ENCODE assay signal across 11 cellular contexts in the genomic region with DNA sequence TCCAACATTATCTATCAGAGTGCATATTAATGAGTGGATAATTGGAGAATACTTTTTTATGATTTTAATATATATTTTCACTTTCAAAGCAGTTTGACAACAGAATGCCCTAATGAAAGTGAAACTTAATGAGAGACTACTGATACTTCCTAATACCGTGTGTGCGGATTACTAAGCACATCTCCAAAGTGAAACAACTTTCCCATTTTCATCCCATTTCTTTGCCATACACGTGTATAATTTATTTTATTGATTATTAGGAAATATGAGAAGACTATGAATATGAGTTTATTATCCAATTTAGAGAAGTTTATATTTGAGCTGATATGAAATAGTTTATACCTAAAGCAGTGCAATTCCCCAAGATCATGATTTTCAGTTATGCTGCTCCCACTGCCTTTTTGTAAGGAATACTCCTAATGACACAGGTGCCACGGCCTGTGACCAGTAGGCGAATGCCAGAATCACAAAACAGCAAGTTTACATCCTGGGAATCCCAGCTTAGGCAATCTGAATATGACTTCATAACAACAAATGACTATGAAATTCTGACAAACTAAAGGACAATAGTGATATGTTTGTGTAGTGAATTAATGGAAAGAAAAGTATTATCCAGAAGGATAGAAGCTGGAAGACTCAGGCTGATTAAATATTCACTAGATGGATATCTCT.
DNase-seq lines count a peak whose midpoint lies in the region; ATAC-seq and TF ChIP-seq lines count a peak whose summit lies in the region.
"Had no signal": no experiment of that assay in that cellular context is flagged by ENCODE, and none has a peak within 500 bp of the region (broad histone marks: within the 10 kb centered on the region; RNA-seq: fewer than 3 reads in every experiment).

No MANE protein-coding gene starts in this region.

- H3K4me1 ChIP-seq in transverse colon = peaks cover 0 to 8% (median 2%) of the 10 kb centered on the region in 4 donors

- H3K4me3 ChIP-seq in transverse colon = peak overlapping the region in 2 of 4 donors; percentile 12 to 15
- H3K4me3 ChIP-seq: hepatocyte had no signal

- H3K9me3 Mint-ChIP-seq in activated T-cell treated with anti-CD3 and anti-CD28 coated beads, Interleukin-2, amount 50 U/mL, for 72 hours = no peaks in the 10 kb centered on the region
- no peaks in the 10 kb centered on the region for H3K9me3 Mint-ChIP-seq in activated T-cell treated with anti-CD3 and anti-CD28 coated beads, Interleukin-2, amount 50 U/mL, for 4 hours
- peaks cover 7% of the 10 kb centered on the region for H3K9me3 Mint-ChIP-seq in activated T-helper 1 cell treated with anti-CD3 and anti-CD28 coated beads, Interleukin-12 subunit alpha, Interleukin-12 subunit beta, Interleukin-2, Interleukin-4 antibody, amounts not matched to agents 30 ng/mL and 10 ng/mL and 1 ng/mL, durations not matched to agents 14 hours and 24 hours and 36 hours
- peaks cover 0 to 11% (median 0%) of the 10 kb centered on the region in 6 donors for H3K9me3 Mint-ChIP-seq in immature natural killer cell

- H3K4me3 Mint-ChIP-seq in activated T-cell treated with anti-CD3 and anti-CD28 coated beads, Interleukin-2, amount 50 U/mL, for 72 hours = no peak overlapping the region
- no peak overlapping the region for H3K4me3 Mint-ChIP-seq in activated T-cell treated with anti-CD3 and anti-CD28 coated beads, Interleukin-2, amount 50 U/mL, for 4 hours
- H3K4me3 Mint-ChIP-seq in activated T-helper 1 cell treated with anti-CD3 and anti-CD28 coated beads, Interleukin-12 subunit alpha, Interleukin-12 subunit beta, Interleukin-2, Interleukin-4 antibody, amounts not matched to agents 30 ng/mL and 10 ng/mL and 1 ng/mL, durations not matched to agents 14 hours and 24 hours and 36 hours = no peak overlapping the region
- peak overlapping the region; percentile 53 to 86 (median 81) for H3K4me3 Mint-ChIP-seq in immature natural killer cell

- 44 to 66% methylated on average over 5 of the region's 5 CpGs for WGBS in transverse colon (ENCODE audit: low coverage in 1 of 2), 2 donors

- intact Hi-C loops in activated T-helper 1 cell treated with anti-CD3 and anti-CD28 coated beads, Interleukin-12 subunit alpha, Interleukin-12 subunit beta, Interleukin-2, Interleukin-4 antibody, amounts not matched to agents 30 ng/mL and 10 ng/mL and 1 ng/mL, durations not matched to agents 14 hours and 24 hours and 36 hours (cut with micrococcal nuclease) = loop anchor here (2.0 to 5.0 kb wide), 3 partner anchors 14 to 34 kb away; no protein-coding TSS in a partner anchor
- intact Hi-C loops in transverse colon (cut with DNase I; ENCODE audit: low total_unique reads) = no loop called here

- H3K36me3 Mint-ChIP-seq in activated T-cell treated with anti-CD3 and anti-CD28 coated beads, Interleukin-2, amount 50 U/mL, for 72 hours (ENCODE audit: insufficient read depth in 2 of 2) = no peaks in the 10 kb centered on the region
- H3K36me3 Mint-ChIP-seq in activated T-cell treated with anti-CD3 and anti-CD28 coated beads, Interleukin-2, amount 50 U/mL, for 4 hours (ENCODE audit: insufficient read depth) = no peaks in the 10 kb centered on the region
- peaks cover 3% of the 10 kb centered on the region for H3K36me3 Mint-ChIP-seq in activated T-helper 1 cell treated with anti-CD3 and anti-CD28 coated beads, Interleukin-12 subunit alpha, Interleukin-12 subunit beta, Interleukin-2, Interleukin-4 antibody, amounts not matched to agents 30 ng/mL and 10 ng/mL and 1 ng/mL, durations not matched to agents 14 hours and 24 hours and 36 hours (ENCODE audit: low read depth)
- H3K36me3 Mint-ChIP-seq in immature natural killer cell = no peaks in the 10 kb centered on the region

- H3K27me3 ChIP-seq in transverse colon = no peaks in the 10 kb centered on the region
- H3K27me3 ChIP-seq: BE2C, hepatocyte had no signal

- DNase-seq in activated T-cell treated with anti-CD3 and anti-CD28 coated beads, Interleukin-2, amount 50 U/mL, for 72 hours = no peak
- no peak for DNase-seq in activated T-cell treated with anti-CD3 and anti-CD28 coated beads, Interleukin-2, amount 50 U/mL, for 4 hours
- no peak for DNase-seq in activated T-helper 1 cell treated with anti-CD3 and anti-CD28 coated beads, Interleukin-12 subunit alpha, Interleukin-12 subunit beta, Interleukin-2, Interleukin-4 antibody, amounts not matched to agents 30 ng/mL and 10 ng/mL and 1 ng/mL, durations not matched to agents 14 hours and 24 hours and 36 hours (ENCODE audit: low spot score)
- DNase-seq in immature natural killer cell (peak; percentile 5 to 30 (median 20)), transverse colon (no peak), kidney glomerular epithelial cell (lab: John Stamatoyannopoulos, UW) (no peak), SHP77 (lab: John Stamatoyannopoulos, UW) (no peak)
- DNase-seq: BE2C, NCI-H345 had no signal

- H3K27ac ChIP-seq in transverse colon = peak overlapping the region in 3 of 4 donors; percentile 57 to 77 (median 73)
- H3K27ac ChIP-seq: hepatocyte had no signal

- peak overlapping the region; percentile 65 for H3K27ac Mint-ChIP-seq in activated T-cell treated with anti-CD3 and anti-CD28 coated beads, Interleukin-2, amount 50 U/mL, for 72 hours
- peak overlapping the region; percentile 74 for H3K27ac Mint-ChIP-seq in activated T-helper 1 cell treated with anti-CD3 and anti-CD28 coated beads, Interleukin-12 subunit alpha, Interleukin-12 subunit beta, Interleukin-2, Interleukin-4 antibody, amounts not matched to agents 30 ng/mL and 10 ng/mL and 1 ng/mL, durations not matched to agents 14 hours and 24 hours and 36 hours
- peak overlapping the region; percentile 51 to 92 (median 85) for H3K27ac Mint-ChIP-seq in immature natural killer cell

- no peak for TF ChIP-seq CTCF in transverse colon (IDR thresholded peaks at IDR 0.05)

- ATAC-seq in activated T-cell treated with anti-CD3 and anti-CD28 coated beads, Interleukin-2, amount 50 U/mL, for 72 hours (replicated peaks in 1 of 2) = no peak
- no peak for ATAC-seq in activated T-cell treated with anti-CD3 and anti-CD28 coated beads, Interleukin-2, amount 50 U/mL, for 4 hours
- ATAC-seq in GM21515 (IDR thresholded peaks at IDR 0.05; ENCODE audit: unreplicated experiment) = no peak

- in situ Hi-C loops in transverse colon (cut with MboI; ENCODE audit: low pct_ligation_motif_present in 1 of 4, low pct_unique_long_range_greater_than_20kb in 1 of 4, low sequenced_read_pairs in 3 of 4) = no loop called here

- H3K36me3 ChIP-seq in transverse colon = no peaks in the 10 kb centered on the region
- H3K36me3 ChIP-seq: BE2C had no signal

- no peaks in the 10 kb centered on the region for H3K9me3 ChIP-seq in transverse colon
- H3K9me3 ChIP-seq: BE2C had no signal

- TF ChIP-seq POLR2A in transverse colon (IDR thresholded peaks at IDR 0.05) = no peak

- no peaks in the 10 kb centered on the region for H3K27me3 Mint-ChIP-seq in activated T-cell treated with anti-CD3 and anti-CD28 coated beads, Interleukin-2, amount 50 U/mL, for 72 hours (ENCODE audit: low read depth)
- H3K27me3 Mint-ChIP-seq in activated T-cell treated with anti-CD3 and anti-CD28 coated beads, Interleukin-2, amount 50 U/mL, for 4 hours (ENCODE audit: low read depth) = no peaks in the 10 kb centered on the region
- no peaks in the 10 kb centered on the region for H3K27me3 Mint-ChIP-seq in activated T-helper 1 cell treated with anti-CD3 and anti-CD28 coated beads, Interleukin-12 subunit alpha, Interleukin-12 subunit beta, Interleukin-2, Interleukin-4 antibody, amounts not matched to agents 30 ng/mL and 10 ng/mL and 1 ng/mL, durations not matched to agents 14 hours and 24 hours and 36 hours (ENCODE audit: insufficient read depth)
- peaks cover 0 to 1% (median 0%) of the 10 kb centered on the region in 3 donors for H3K27me3 Mint-ChIP-seq in immature natural killer cell (ENCODE audit: low read depth in 3 of 3)

- TF ChIP-seq EP300 in transverse colon (IDR thresholded peaks at IDR 0.05; ENCODE audit: low read depth) = no peak

- H3K4me1 Mint-ChIP-seq in activated T-cell treated with anti-CD3 and anti-CD28 coated beads, Interleukin-2, amount 50 U/mL, for 72 hours (ENCODE audit: low read depth) = no peaks in the 10 kb centered on the region
- peaks cover 11% of the 10 kb centered on the region for H3K4me1 Mint-ChIP-seq in activated T-cell treated with anti-CD3 and anti-CD28 coated beads, Interleukin-2, amount 50 U/mL, for 4 hours (ENCODE audit: low read depth)
- peaks cover 43% of the 10 kb centered on the region for H3K4me1 Mint-ChIP-seq in activated T-helper 1 cell treated with anti-CD3 and anti-CD28 coated beads, Interleukin-12 subunit alpha, Interleukin-12 subunit beta, Interleukin-2, Interleukin-4 antibody, amounts not matched to agents 30 ng/mL and 10 ng/mL and 1 ng/mL, durations not matched to agents 14 hours and 24 hours and 36 hours (ENCODE audit: low read depth)
- H3K4me1 Mint-ChIP-seq in immature natural killer cell = peaks cover 43 to 45% of the 10 kb centered on the region in 2 donors

Comparison
In these comparisons a context has a peak if more than half of its experiments do, and no peak if none do; other contexts are left out.
1. DNase-seq: peak in immature natural killer cell (3 of 3); none in activated T-cell treated with anti-CD3 and anti-CD28 coated beads, Interleukin-2, amount 50 U/mL, for 72 hours (0 of 2), activated T-cell treated with anti-CD3 and anti-CD28 coated beads, Interleukin-2, amount 50 U/mL, for 4 hours (single experiment), activated T-helper 1 cell treated with anti-CD3 and anti-CD28 coated beads, Interleukin-12 subunit alpha, Interleukin-12 subunit beta, Interleukin-2, Interleukin-4 antibody, amounts not matched to agents 30 ng/mL and 10 ng/mL and 1 ng/mL, durations not matched to agents 14 hours and 24 hours and 36 hours (single experiment), transverse colon (single experiment), kidney glomerular epithelial cell (single experiment) and SHP77 (0 of 2).
2. H3K4me3 Mint-ChIP-seq: peak in immature natural killer cell (5 of 5); none in activated T-cell treated with anti-CD3 and anti-CD28 coated beads, Interleukin-2, amount 50 U/mL, for 72 hours (0 of 2), activated T-cell treated with anti-CD3 and anti-CD28 coated beads, Interleukin-2, amount 50 U/mL, for 4 hours (single experiment) and activated T-helper 1 cell treated with anti-CD3 and anti-CD28 coated beads, Interleukin-12 subunit alpha, Interleukin-12 subunit beta, Interleukin-2, Interleukin-4 antibody, amounts not matched to agents 30 ng/mL and 10 ng/mL and 1 ng/mL, durations not matched to agents 14 hours and 24 hours and 36 hours (single experiment).
3. Peak in every context shown above with its lines, with median percentiles within 50 percentile points of each other: H3K27ac Mint-ChIP-seq.